1 cellular context compared by ENCODE assay signal in genomic region chr13:59319276-59319675, GRCh38.
TF ChIP-seq lines count a peak whose summit lies in the region.

No MANE protein-coding gene starts in this region.

TF ChIP-seq in GM23338, 12 proteins besides CTCF, POLR2A, EP300 and RAD21 (continued from another document):
- TF ChIP-seq ZNF462 (CRISPR knock-in tag; IDR thresholded peaks at IDR 0.05) (no peak), NANOG (IDR thresholded peaks at IDR 0.05; ENCODE audit: borderline replicate concordance) (no peak), JUNB (IDR thresholded peaks at IDR 0.05; ENCODE audit: unreplicated experiment) (no peak), ZNF331 (CRISPR knock-in tag; IDR thresholded peaks at IDR 0.05; ENCODE audit: low read depth) (no peak), CREB1 (CRISPR knock-in tag; IDR thresholded peaks at IDR 0.05; ENCODE audit: low read depth) (no peak)
- TF ChIP-seq, protein P1, sequence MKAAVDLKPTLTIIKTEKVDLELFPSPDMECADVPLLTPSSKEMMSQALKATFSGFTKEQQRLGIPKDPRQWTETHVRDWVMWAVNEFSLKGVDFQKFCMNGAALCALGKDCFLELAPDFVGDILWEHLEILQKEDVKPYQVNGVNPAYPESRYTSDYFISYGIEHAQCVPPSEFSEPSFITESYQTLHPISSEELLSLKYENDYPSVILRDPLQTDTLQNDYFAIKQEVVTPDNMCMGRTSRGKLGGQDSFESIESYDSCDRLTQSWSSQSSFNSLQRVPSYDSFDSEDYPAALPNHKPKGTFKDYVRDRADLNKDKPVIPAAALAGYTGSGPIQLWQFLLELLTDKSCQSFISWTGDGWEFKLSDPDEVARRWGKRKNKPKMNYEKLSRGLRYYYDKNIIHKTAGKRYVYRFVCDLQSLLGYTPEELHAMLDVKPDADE (IDR thresholded peaks at IDR 0.05) = no peak
